Comparison of ENCODE assay signal across 1 cellular context in the genomic region with DNA sequence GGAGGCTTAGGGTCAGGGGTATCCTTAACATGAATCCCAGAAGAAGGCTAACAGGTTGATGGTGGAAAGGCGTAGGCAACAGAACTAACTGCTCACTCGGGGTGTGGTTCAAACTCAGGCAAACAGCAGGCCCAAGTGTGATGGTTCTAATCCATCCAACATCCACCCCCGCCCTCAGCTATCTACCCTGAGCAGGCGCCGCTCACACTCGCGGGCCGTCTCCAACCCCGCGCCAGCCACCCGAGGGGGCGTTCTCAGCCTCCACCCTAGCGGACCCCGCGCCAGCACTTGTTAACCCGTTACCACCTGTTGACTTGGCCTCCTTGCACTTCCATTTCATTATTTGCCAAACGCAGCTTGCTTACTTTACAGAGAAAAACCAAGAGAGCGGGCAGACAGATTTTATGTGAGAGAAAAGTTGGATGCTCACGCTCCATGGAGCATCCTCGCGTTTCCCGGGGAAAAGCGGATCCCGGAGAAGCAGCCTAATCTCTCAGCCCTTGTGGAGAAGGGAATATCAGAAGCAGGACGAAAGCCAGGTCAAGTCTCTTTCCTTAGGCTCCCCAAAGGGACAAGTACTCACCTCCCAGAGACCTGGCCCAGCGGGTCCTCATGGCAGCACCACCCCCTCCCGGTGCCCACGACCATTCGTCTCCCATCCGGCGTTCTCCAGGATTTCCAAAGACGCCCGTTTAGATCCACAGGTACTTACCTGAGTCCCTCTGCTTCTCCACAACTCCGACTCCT.
TF ChIP-seq lines count a peak whose summit lies in the region.

No MANE protein-coding gene starts in this region.

TF ChIP-seq in H1, 55 proteins besides CTCF, POLR2A, EP300 and RAD21:
- no peak for TF ChIP-seq SP4 (IDR thresholded peaks at IDR 0.05; ENCODE audit: low read length)
- TF ChIP-seq KDM4A (IDR thresholded peaks at IDR 0.05; ENCODE audit: low read depth, low read length, severe bottlenecking): peak; percentile 55
- peak; percentile 35; the same call in 1 of the 2 replicates for TF ChIP-seq SUZ12 (IDR thresholded peaks at IDR 0.05; ENCODE audit: low read length)
TF ChIP-seq in H1: peak in this region for 2.
